ENCODE assay signal across 8 cellular contexts in genomic region chr22:21657020-21657360, GRCh38. TPM values are rescaled to one million over a fixed set of nuclear protein-coding genes. Genes with fewer than 3 reads are reported as not detected.
DNase-seq lines count a peak whose midpoint lies in the region; ATAC-seq, FAIRE-seq and TF ChIP-seq lines count a peak whose summit lies in the region.

No MANE protein-coding gene starts in this region.

- H3K4me1 ChIP-seq in thoracic aorta (ENCODE audit: control insufficient read depth in 1 of 2, low read depth in 2 of 2) = peaks cover 0 to 12% of the 10 kb centered on the region in 2 donors
- peaks cover 0 to 4% of the 10 kb centered on the region in 2 donors for H3K4me1 ChIP-seq in kidney (ENCODE audit: control insufficient read depth in 1 of 2, insufficient read depth in 1 of 2, low read depth in 1 of 2, low read length in 2 of 2)

- H3K9ac ChIP-seq in kidney (ENCODE audit: low read length in 2 of 2) = no peak overlapping the region

- H3K27ac Mint-ChIP-seq in activated T-cell treated with anti-CD3 and anti-CD28 coated beads, Interleukin-2, amount 50 U/mL, for 72 hours = no peak overlapping the region
- H3K27ac Mint-ChIP-seq in activated T-helper 2 cell treated with anti-CD3 and anti-CD28 coated beads, Interferon-gamma antibody, Interleukin-2, Interleukin-4, amounts not matched to agents 10 μg/mL and 5 μg/mL and 100 μg/mL, durations not matched to agents 14 hours and 24 hours and 36 hours = peak overlapping the region; percentile 82

- no peak for TF ChIP-seq CTCF in thoracic aorta (IDR thresholded peaks at IDR 0.05)
- no peak for TF ChIP-seq CTCF in kidney (IDR thresholded peaks at IDR 0.05; ENCODE audit: borderline replicate concordance, extremely low read depth, insufficient read depth)

- H3K36me3 Mint-ChIP-seq in activated T-cell treated with anti-CD3 and anti-CD28 coated beads, Interleukin-2, amount 50 U/mL, for 72 hours (ENCODE audit: insufficient read depth in 2 of 2) = no peaks in the 10 kb centered on the region
- H3K36me3 Mint-ChIP-seq in activated T-helper 2 cell treated with anti-CD3 and anti-CD28 coated beads, Interferon-gamma antibody, Interleukin-2, Interleukin-4, amounts not matched to agents 10 μg/mL and 5 μg/mL and 100 μg/mL, durations not matched to agents 14 hours and 24 hours and 36 hours (ENCODE audit: low read depth) = peaks cover 7% of the 10 kb centered on the region

- H3K9me3 Mint-ChIP-seq in activated T-cell treated with anti-CD3 and anti-CD28 coated beads, Interleukin-2, amount 50 U/mL, for 72 hours = no peaks in the 10 kb centered on the region
- H3K9me3 Mint-ChIP-seq in activated T-helper 2 cell treated with anti-CD3 and anti-CD28 coated beads, Interferon-gamma antibody, Interleukin-2, Interleukin-4, amounts not matched to agents 10 μg/mL and 5 μg/mL and 100 μg/mL, durations not matched to agents 14 hours and 24 hours and 36 hours = no peaks in the 10 kb centered on the region

- no peak for ATAC-seq in activated T-cell treated with anti-CD3 and anti-CD28 coated beads, Interleukin-2, amount 50 U/mL, for 72 hours (replicated peaks in 1 of 2)
- no peak for ATAC-seq in thoracic aorta (ENCODE audit: insufficient number of reproducible peaks, low FRiP score, low read depth)

- no peak for FAIRE-seq in kidney (lab: Jason Lieb, UNC)

- peak overlapping the region; percentile 59; the same call in 1 of the 2 replicates for H3K4me3 ChIP-seq in iPS-18c (ENCODE audit: insufficient read depth, low read depth, low read length)
- peak overlapping the region; percentile 70 for H3K4me3 ChIP-seq in thoracic aorta
- peak overlapping the region in 1 of 2 donors; percentile 56 for H3K4me3 ChIP-seq in kidney (ENCODE audit: low read length in 2 of 2)

- peak overlapping the region; percentile 66 to 94 for H3K4me3 Mint-ChIP-seq in activated T-cell treated with anti-CD3 and anti-CD28 coated beads, Interleukin-2, amount 50 U/mL, for 72 hours
- peak overlapping the region; percentile 76 for H3K4me3 Mint-ChIP-seq in activated T-helper 2 cell treated with anti-CD3 and anti-CD28 coated beads, Interferon-gamma antibody, Interleukin-2, Interleukin-4, amounts not matched to agents 10 μg/mL and 5 μg/mL and 100 μg/mL, durations not matched to agents 14 hours and 24 hours and 36 hours (ENCODE audit: low read depth)

- H3K9me3 ChIP-seq in iPS-18c (ENCODE audit: control insufficient read depth, insufficient read depth, low read length) (no peaks in the 10 kb centered on the region), thoracic aorta (no peaks in the 10 kb centered on the region), kidney (ENCODE audit: control insufficient read depth in 1 of 2, low read length in 2 of 2) (no peaks in the 10 kb centered on the region)

- H3K27ac ChIP-seq in thoracic aorta = no peak overlapping the region
- no peak overlapping the region for H3K27ac ChIP-seq in kidney (ENCODE audit: low read depth in 2 of 2, low read length in 2 of 2)

- intact Hi-C loops in activated T-helper 2 cell treated with anti-CD3 and anti-CD28 coated beads, Interferon-gamma antibody, Interleukin-2, Interleukin-4, amounts not matched to agents 10 μg/mL and 5 μg/mL and 100 μg/mL, durations not matched to agents 14 hours and 24 hours and 36 hours (cut with micrococcal nuclease) = loop anchor here (1.0 kb wide), 1 partner anchor 15 kb away; the partner anchor contains the start of gene SDF2L1
- intact Hi-C loops in kidney (cut with DNase I) = no loop called here

- no peak for DNase-seq in activated T-cell treated with anti-CD3 and anti-CD28 coated beads, Interleukin-2, amount 50 U/mL, for 72 hours
- no peak for DNase-seq in activated T-cell treated with anti-CD3 and anti-CD28 coated beads, Interleukin-2, amount 50 U/mL, for 1 hour
- no peak for DNase-seq in activated T-helper 2 cell treated with anti-CD3 and anti-CD28 coated beads, Interferon-gamma antibody, Interleukin-2, Interleukin-4, amounts not matched to agents 10 μg/mL and 5 μg/mL and 100 μg/mL, durations not matched to agents 14 hours and 24 hours and 36 hours (ENCODE audit: low spot score)
- DNase-seq in thoracic aorta (ENCODE audit: low spot score) (no peak), HK-2 (ENCODE audit: unreplicated experiment) (no peak), kidney (no peak), dedifferentiated amniotic fluid mesenchymal stem cell (ENCODE audit: extremely low spot score) (no peak)

- H3K27me3 Mint-ChIP-seq in activated T-cell treated with anti-CD3 and anti-CD28 coated beads, Interleukin-2, amount 50 U/mL, for 72 hours (ENCODE audit: low read depth) = no peaks in the 10 kb centered on the region
- no peaks in the 10 kb centered on the region for H3K27me3 Mint-ChIP-seq in activated T-helper 2 cell treated with anti-CD3 and anti-CD28 coated beads, Interferon-gamma antibody, Interleukin-2, Interleukin-4, amounts not matched to agents 10 μg/mL and 5 μg/mL and 100 μg/mL, durations not matched to agents 14 hours and 24 hours and 36 hours (ENCODE audit: low read depth)

- H3K36me3 ChIP-seq in thoracic aorta (no peaks in the 10 kb centered on the region), kidney (ENCODE audit: control insufficient read depth in 1 of 2, insufficient read depth in 2 of 2, low read length in 2 of 2) (no peaks in the 10 kb centered on the region)

- no peaks in the 10 kb centered on the region for H3K27me3 ChIP-seq in thoracic aorta (replicated peaks; ENCODE audit: insufficient read depth)

- peaks cover 12% of the 10 kb centered on the region for H3K4me1 Mint-ChIP-seq in activated T-cell treated with anti-CD3 and anti-CD28 coated beads, Interleukin-2, amount 50 U/mL, for 72 hours (ENCODE audit: low read depth)
- H3K4me1 Mint-ChIP-seq in activated T-helper 2 cell treated with anti-CD3 and anti-CD28 coated beads, Interferon-gamma antibody, Interleukin-2, Interleukin-4, amounts not matched to agents 10 μg/mL and 5 μg/mL and 100 μg/mL, durations not matched to agents 14 hours and 24 hours and 36 hours (ENCODE audit: low read depth) = peaks cover 17% of the 10 kb centered on the region

RNA-seq across cellular contexts. Expression of gene PPIL2, which starts 8.8 kb away (rescaled TPM):
- 10 to 100 TPM; 36.4 to 39.5 TPM for total RNA-seq in activated T-cell treated with anti-CD3 and anti-CD28 coated beads, Interleukin-2, amount 50 U/mL, for 72 hours
- 53.9 and 55.4 TPM in 2 replicates for total RNA-seq in activated T-helper 2 cell treated with anti-CD3 and anti-CD28 coated beads, Interferon-gamma antibody, Interleukin-2, Interleukin-4, amounts not matched to agents 10 μg/mL and 5 μg/mL and 100 μg/mL, durations not matched to agents 14 hours and 24 hours and 36 hours
- total RNA-seq in thoracic aorta = 10 to 100 TPM; 32.0 to 33.7 TPM
- 46.9 TPM for total RNA-seq in kidney
- polyA plus RNA-seq in kidney (ENCODE audit: insufficient read depth, low read depth, low replicate concordance) = 31.6 TPM

RNA-seq across cellular contexts. Expression of gene SDF2L1, which starts 14.9 kb away (rescaled TPM):
- total RNA-seq in activated T-cell treated with anti-CD3 and anti-CD28 coated beads, Interleukin-2, amount 50 U/mL, for 72 hours = 10 to 100 TPM; 22.8 to 29.9 TPM
- total RNA-seq in activated T-helper 2 cell treated with anti-CD3 and anti-CD28 coated beads, Interferon-gamma antibody, Interleukin-2, Interleukin-4, amounts not matched to agents 10 μg/mL and 5 μg/mL and 100 μg/mL, durations not matched to agents 14 hours and 24 hours and 36 hours = 95.6 and 97.9 TPM in 2 replicates
- 10 to 100 TPM; 40.9 to 54.0 TPM for total RNA-seq in thoracic aorta
- total RNA-seq in kidney = 56.1 TPM
- polyA plus RNA-seq in kidney (ENCODE audit: insufficient read depth, low read depth, low replicate concordance) = 79.6 TPM

RNA-seq across cellular contexts. Expression of gene CCDC116, which starts 24.4 kb away (rescaled TPM):
- total RNA-seq in activated T-cell treated with anti-CD3 and anti-CD28 coated beads, Interleukin-2, amount 50 U/mL, for 72 hours = under 1 TPM; 0.22 to 0.51 TPM
- 0.59 and 0.78 TPM in 2 replicates for total RNA-seq in activated T-helper 2 cell treated with anti-CD3 and anti-CD28 coated beads, Interferon-gamma antibody, Interleukin-2, Interleukin-4, amounts not matched to agents 10 μg/mL and 5 μg/mL and 100 μg/mL, durations not matched to agents 14 hours and 24 hours and 36 hours
- total RNA-seq in thoracic aorta = under 1 TPM in 1 of 2 donors, not detected in 1; 0.71 TPM
- 0.22 TPM for total RNA-seq in kidney
- 0.22 TPM for polyA plus RNA-seq in kidney (ENCODE audit: insufficient read depth, low read depth, low replicate concordance)

RNA-seq across cellular contexts. Expression of gene YDJC, which starts 27.2 kb away (rescaled TPM):
- 10 to 100 TPM; 39.7 to 48.8 TPM for total RNA-seq in activated T-cell treated with anti-CD3 and anti-CD28 coated beads, Interleukin-2, amount 50 U/mL, for 72 hours
- 44.3 and 49.6 TPM in 2 replicates for total RNA-seq in activated T-helper 2 cell treated with anti-CD3 and anti-CD28 coated beads, Interferon-gamma antibody, Interleukin-2, Interleukin-4, amounts not matched to agents 10 μg/mL and 5 μg/mL and 100 μg/mL, durations not matched to agents 14 hours and 24 hours and 36 hours
- total RNA-seq in thoracic aorta (10 to 100 TPM; 18.3 to 32.3 TPM), kidney (24.7 TPM)
- 28.2 TPM for polyA plus RNA-seq in kidney (ENCODE audit: insufficient read depth, low read depth, low replicate concordance)
